1 cellular context compared by ENCODE assay signal in genomic region chr1:160529401-160529952, GRCh38.
TF ChIP-seq lines count a peak whose summit lies in the region.

No MANE protein-coding gene starts in this region.

TF ChIP-seq in K562, 482 proteins besides CTCF, POLR2A, EP300 and RAD21:
- peak; percentile 32 for TF ChIP-seq PRDM10 (IDR thresholded peaks at IDR 0.05; ENCODE audit: partially characterized antibody)
TF ChIP-seq in K562: peak in this region for 1; not testable (repeated sequence) for 481.
